Comparison of ENCODE assay signal across 1 cellular context in the genomic region with DNA sequence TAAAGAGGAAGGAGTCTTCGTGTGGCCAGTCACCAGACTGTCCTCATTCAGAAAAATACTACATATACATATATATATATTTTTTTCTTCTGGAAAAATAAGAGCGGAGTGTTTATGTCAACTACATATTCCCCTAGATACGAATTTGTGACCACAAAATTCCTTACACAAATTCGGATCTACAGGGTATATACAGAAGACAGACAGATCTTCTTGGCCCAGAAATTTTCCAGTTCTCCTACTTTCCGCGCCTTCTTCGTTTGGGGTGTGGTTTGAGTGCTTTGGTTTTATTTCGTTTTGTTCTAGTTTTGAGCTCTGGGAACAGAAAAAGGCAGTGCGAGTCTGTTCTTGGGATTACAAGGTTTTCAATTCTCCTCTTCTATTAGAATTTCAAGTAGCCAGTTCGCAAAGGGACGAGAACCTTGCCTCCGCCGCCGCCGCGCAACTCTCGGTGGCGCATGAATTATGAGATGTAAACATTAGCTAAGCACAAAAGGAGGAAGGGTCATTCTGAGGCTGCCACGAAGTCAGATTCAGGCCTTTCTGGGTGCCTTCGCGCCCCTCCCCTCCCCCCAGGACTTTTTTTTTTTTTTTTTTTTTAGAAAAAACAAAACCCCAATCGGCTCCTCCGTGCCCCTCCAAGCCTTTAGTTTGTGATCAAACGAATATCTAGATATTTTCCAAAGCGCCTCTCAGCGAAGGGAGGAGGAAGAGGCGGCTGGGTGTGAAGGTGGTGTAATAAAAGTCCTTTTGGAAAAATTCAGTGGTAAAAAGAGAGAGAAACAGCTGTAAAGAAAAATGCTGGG.
TF ChIP-seq lines count a peak whose summit lies in the region.

No MANE protein-coding gene starts in this region.

TF ChIP-seq in K562, 482 proteins besides CTCF, POLR2A, EP300 and RAD21 (continued from another document and continues in another):
- TF ChIP-seq, protein P1, sequence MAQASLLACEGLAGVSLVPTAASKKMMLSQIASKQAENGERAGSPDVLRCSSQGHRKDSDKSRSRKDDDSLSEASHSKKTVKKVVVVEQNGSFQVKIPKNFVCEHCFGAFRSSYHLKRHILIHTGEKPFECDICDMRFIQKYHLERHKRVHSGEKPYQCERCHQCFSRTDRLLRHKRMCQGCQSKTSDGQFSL (CRISPR knock-in tag; IDR thresholded peaks at IDR 0.05), result no peak
- TF ChIP-seq, protein P1 (tag; IDR thresholded peaks at IDR 0.05), result no peak
- TF ChIP-seq TSC22D4 (tag; IDR thresholded peaks at IDR 0.05), result no peak
- TF ChIP-seq, protein P2, sequence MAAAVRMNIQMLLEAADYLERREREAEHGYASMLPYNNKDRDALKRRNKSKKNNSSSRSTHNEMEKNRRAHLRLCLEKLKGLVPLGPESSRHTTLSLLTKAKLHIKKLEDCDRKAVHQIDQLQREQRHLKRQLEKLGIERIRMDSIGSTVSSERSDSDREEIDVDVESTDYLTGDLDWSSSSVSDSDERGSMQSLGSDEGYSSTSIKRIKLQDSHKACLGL (CRISPR knock-in tag; IDR thresholded peaks at IDR 0.05; ENCODE audit: borderline replicate concordance, poor library complexity, severe bottlenecking), result no peak
- peak; percentile 14; the same call in 1 of the 2 replicates for TF ChIP-seq PML (IDR thresholded peaks at IDR 0.05; ENCODE audit: low read length)
- TF ChIP-seq, protein P3, sequence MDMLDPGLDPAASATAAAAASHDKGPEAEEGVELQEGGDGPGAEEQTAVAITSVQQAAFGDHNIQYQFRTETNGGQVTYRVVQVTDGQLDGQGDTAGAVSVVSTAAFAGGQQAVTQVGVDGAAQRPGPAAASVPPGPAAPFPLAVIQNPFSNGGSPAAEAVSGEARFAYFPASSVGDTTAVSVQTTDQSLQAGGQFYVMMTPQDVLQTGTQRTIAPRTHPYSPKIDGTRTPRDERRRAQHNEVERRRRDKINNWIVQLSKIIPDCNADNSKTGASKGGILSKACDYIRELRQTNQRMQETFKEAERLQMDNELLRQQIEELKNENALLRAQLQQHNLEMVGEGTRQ (CRISPR knock-in tag; IDR thresholded peaks at IDR 0.05), result no peak
- TF ChIP-seq ZNF780A (CRISPR knock-in tag; IDR thresholded peaks at IDR 0.05), result no peak
- TF ChIP-seq ESRRA (IDR thresholded peaks at IDR 0.05; ENCODE audit: borderline replicate concordance, low read depth), result no peak
- no peak for TF ChIP-seq NCOA4 (IDR thresholded peaks at IDR 0.05; ENCODE audit: partially characterized antibody)
- TF ChIP-seq FOSL1 (tag; conservative IDR thresholded peaks at IDR 0.05), result peak; percentile 36; the same call in 1 of the 2 replicates
- no peak for TF ChIP-seq MED1 (CRISPR knock-in tag; IDR thresholded peaks at IDR 0.05; ENCODE audit: borderline replicate concordance)
- no peak for TF ChIP-seq ZNF354B (CRISPR knock-in tag; IDR thresholded peaks at IDR 0.05)
- TF ChIP-seq ZKSCAN3 (CRISPR knock-in tag; IDR thresholded peaks at IDR 0.05), result no peak
- no peak; the same call in 1 of the 2 replicates for TF ChIP-seq KAT7 (CRISPR knock-in tag; IDR thresholded peaks at IDR 0.05; ENCODE audit: borderline replicate concordance)
- no peak for TF ChIP-seq EWSR1 (IDR thresholded peaks at IDR 0.05; ENCODE audit: borderline replicate concordance, low read depth, partially characterized antibody)
- TF ChIP-seq, protein P4, sequence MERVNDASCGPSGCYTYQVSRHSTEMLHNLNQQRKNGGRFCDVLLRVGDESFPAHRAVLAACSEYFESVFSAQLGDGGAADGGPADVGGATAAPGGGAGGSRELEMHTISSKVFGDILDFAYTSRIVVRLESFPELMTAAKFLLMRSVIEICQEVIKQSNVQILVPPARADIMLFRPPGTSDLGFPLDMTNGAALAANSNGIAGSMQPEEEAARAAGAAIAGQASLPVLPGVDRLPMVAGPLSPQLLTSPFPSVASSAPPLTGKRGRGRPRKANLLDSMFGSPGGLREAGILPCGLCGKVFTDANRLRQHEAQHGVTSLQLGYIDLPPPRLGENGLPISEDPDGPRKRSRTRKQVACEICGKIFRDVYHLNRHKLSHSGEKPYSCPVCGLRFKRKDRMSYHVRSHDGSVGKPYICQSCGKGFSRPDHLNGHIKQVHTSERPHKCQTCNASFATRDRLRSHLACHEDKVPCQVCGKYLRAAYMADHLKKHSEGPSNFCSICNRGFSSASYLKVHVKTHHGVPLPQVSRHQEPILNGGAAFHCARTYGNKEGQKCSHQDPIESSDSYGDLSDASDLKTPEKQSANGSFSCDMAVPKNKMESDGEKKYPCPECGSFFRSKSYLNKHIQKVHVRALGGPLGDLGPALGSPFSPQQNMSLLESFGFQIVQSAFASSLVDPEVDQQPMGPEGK (CRISPR knock-in tag; IDR thresholded peaks at IDR 0.05; ENCODE audit: borderline replicate concordance), result no peak
- TF ChIP-seq NELFE (IDR thresholded peaks at IDR 0.05; ENCODE audit: insufficient read depth, insufficient read length), result no peak
- TF ChIP-seq, protein P5, sequence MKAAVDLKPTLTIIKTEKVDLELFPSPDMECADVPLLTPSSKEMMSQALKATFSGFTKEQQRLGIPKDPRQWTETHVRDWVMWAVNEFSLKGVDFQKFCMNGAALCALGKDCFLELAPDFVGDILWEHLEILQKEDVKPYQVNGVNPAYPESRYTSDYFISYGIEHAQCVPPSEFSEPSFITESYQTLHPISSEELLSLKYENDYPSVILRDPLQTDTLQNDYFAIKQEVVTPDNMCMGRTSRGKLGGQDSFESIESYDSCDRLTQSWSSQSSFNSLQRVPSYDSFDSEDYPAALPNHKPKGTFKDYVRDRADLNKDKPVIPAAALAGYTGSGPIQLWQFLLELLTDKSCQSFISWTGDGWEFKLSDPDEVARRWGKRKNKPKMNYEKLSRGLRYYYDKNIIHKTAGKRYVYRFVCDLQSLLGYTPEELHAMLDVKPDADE (conservative IDR thresholded peaks at IDR 0.05; ENCODE audit: control insufficient read depth, low read depth, low read length), result no peak
- TF ChIP-seq TAL1 (IDR thresholded peaks at IDR 0.05), result no peak
- TF ChIP-seq BRD9 (IDR thresholded peaks at IDR 0.05; ENCODE audit: low read depth, partially characterized antibody), result no peak
- TF ChIP-seq LCOR (CRISPR knock-in tag; IDR thresholded peaks at IDR 0.05), result no peak
- TF ChIP-seq KLF6 (CRISPR knock-in tag; IDR thresholded peaks at IDR 0.05; ENCODE audit: borderline replicate concordance), result no peak
- TF ChIP-seq ZNF444 (CRISPR knock-in tag; IDR thresholded peaks at IDR 0.05), result no peak
- TF ChIP-seq, protein P6, sequence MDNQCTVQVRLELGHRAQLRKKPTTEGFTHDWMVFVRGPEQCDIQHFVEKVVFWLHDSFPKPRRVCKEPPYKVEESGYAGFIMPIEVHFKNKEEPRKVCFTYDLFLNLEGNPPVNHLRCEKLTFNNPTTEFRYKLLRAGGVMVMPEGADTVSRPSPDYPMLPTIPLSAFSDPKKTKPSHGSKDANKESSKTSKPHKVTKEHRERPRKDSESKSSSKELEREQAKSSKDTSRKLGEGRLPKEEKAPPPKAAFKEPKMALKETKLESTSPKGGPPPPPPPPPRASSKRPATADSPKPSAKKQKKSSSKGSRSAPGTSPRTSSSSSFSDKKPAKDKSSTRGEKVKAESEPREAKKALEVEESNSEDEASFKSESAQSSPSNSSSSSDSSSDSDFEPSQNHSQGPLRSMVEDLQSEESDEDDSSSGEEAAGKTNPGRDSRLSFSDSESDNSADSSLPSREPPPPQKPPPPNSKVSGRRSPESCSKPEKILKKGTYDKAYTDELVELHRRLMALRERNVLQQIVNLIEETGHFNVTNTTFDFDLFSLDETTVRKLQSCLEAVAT (IDR thresholded peaks at IDR 0.05), result peak; percentile 81 to 88
- TF ChIP-seq KHSRP (IDR thresholded peaks at IDR 0.05), result peak; percentile 12; the same call in 1 of the 2 replicates
- no peak for TF ChIP-seq TGIF2 (CRISPR knock-in tag; IDR thresholded peaks at IDR 0.05)
- TF ChIP-seq EHMT2 (IDR thresholded peaks at IDR 0.05), result no peak
- 0 out of 2 replicates have a peak, but pooled peaks have one; percentile 28 for TF ChIP-seq ZNF239 (CRISPR knock-in tag; IDR thresholded peaks at IDR 0.05)
- no peak for TF ChIP-seq FOS (IDR thresholded peaks at IDR 0.05; ENCODE audit: extremely low read depth, insufficient read length)
- no peak for TF ChIP-seq DIDO1 (tag; IDR thresholded peaks at IDR 0.05; ENCODE audit: low read depth)
- TF ChIP-seq POLR2G (IDR thresholded peaks at IDR 0.05; ENCODE audit: low read depth, low read length), result peak; percentile 56
- no peak for TF ChIP-seq ZNF316 (IDR thresholded peaks at IDR 0.05)
- TF ChIP-seq NFIX (CRISPR knock-in tag; IDR thresholded peaks at IDR 0.05; ENCODE audit: low read depth), result no peak
- no peak for TF ChIP-seq TCF7 (IDR thresholded peaks at IDR 0.05; ENCODE audit: borderline replicate concordance)
- no peak for TF ChIP-seq CHD1 (IDR thresholded peaks at IDR 0.05; ENCODE audit: low read length)
- no peak for TF ChIP-seq ZNF174 (CRISPR knock-in tag; IDR thresholded peaks at IDR 0.05)
- no peak for TF ChIP-seq MAFK (IDR thresholded peaks at IDR 0.05; ENCODE audit: low read length)
- TF ChIP-seq, protein P7, sequence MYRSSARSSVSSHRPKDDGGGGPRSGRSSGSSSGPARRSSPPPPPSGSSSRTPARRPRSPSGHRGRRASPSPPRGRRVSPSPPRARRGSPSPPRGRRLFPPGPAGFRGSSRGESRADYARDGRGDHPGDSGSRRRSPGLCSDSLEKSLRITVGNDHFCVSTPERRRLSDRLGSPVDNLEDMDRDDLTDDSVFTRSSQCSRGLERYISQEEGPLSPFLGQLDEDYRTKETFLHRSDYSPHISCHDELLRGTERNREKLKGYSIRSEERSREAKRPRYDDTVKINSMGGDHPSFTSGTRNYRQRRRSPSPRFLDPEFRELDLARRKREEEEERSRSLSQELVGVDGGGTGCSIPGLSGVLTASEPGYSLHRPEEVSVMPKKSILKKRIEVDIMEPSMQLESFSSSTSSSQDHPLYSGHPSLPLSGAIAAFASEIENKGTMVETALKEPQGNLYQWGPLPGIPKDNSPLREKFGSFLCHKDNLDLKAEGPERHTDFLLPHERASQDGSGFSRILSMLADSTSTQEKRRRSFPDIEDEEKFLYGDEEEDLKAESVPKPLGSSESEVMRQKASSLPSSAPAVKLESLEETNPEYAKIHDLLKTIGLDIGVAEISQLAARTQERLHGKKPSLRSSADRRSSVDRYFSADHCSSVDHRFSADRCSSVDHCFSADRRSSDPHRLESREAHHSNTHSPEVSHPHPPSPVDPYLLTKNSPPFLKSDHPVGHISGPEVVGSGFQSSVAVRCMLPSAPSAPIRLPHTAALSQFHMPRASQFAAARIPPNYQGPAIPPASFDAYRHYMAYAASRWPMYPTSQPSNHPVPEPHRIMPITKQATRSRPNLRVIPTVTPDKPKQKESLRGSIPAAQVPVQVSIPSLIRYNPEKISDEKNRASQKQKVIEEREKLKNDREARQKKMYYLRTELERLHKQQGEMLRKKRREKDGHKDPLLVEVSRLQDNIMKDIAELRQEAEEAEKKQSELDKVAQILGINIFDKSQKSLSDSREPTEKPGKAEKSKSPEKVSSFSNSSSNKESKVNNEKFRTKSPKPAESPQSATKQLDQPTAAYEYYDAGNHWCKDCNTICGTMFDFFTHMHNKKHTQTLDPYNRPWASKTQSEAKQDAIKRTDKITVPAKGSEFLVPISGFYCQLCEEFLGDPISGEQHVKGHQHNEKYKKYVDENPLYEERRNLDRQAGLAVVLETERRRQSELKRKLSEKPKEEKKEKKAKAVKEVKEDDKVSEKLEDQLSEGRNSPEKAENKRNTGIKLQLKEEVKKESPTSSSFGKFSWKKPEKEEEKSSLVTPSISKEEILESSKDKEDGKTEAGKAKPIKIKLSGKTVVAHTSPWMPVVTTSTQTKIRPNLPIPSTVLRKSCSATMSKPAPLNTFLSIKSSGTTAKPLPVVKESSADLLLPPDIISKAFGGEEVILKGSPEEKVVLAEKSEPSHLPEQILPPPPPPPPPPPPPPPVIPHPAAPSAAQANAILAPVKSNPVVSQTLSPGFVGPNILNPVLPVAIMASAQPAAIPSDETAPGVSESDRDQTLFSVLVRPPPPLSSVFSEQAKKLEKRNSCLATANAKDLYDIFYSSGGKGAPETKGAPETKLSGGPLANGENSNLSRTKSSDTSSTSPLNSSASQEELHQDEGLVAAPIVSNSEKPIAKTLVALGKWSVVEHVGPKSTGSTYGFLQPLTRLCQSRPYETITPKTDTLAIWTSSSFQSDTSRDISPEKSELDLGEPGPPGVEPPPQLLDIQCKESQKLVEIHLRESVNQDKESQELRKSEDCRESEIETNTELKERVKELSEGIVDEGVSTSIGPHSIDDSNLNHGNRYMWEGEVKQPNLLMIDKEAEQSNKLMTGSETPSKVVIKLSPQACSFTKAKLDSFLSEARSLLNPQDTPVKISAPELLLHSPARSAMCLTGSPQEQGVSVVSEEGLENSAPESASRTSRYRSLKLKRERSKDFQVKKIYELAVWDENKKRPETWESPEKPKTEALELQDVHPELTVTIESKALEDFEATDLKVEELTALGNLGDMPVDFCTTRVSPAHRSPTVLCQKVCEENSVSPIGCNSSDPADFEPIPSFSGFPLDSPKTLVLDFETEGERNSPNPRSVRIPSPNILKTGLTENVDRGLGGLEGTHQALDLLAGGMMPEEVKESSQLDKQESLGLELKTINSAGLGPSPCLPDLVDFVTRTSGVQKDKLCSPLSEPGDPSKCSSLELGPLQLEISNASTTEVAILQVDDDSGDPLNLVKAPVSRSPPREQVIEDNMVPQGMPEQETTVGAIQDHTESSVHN (IDR thresholded peaks at IDR 0.05; ENCODE audit: borderline replicate concordance in 1 of 2, low read depth in 1 of 2), result no peak
- no peak for TF ChIP-seq ZNF217 (CRISPR knock-in tag; IDR thresholded peaks at IDR 0.05)
- TF ChIP-seq ZFP1 (CRISPR knock-in tag; IDR thresholded peaks at IDR 0.05), result no peak
- TF ChIP-seq TFAM (CRISPR knock-in tag; conservative IDR thresholded peaks at IDR 0.05), result no peak
- no peak for TF ChIP-seq TCF7L2 (IDR thresholded peaks at IDR 0.05; ENCODE audit: low read depth, low read length)
- no peak for TF ChIP-seq ZNF445 (CRISPR knock-in tag; IDR thresholded peaks at IDR 0.05; ENCODE audit: low read depth)
- TF ChIP-seq FIP1L1 (IDR thresholded peaks at IDR 0.05; ENCODE audit: low read depth, low read length, poor library complexity, severe bottlenecking), result no peak
- no peak for TF ChIP-seq PHF21A (IDR thresholded peaks at IDR 0.05; ENCODE audit: borderline replicate concordance, low read depth)
- TF ChIP-seq RAD51 (IDR thresholded peaks at IDR 0.05; ENCODE audit: borderline replicate concordance, low read depth), result no peak
- TF ChIP-seq PYGO2 (tag; IDR thresholded peaks at IDR 0.05), result no peak
- no peak for TF ChIP-seq BRF1 (IDR thresholded peaks at IDR 0.05; ENCODE audit: borderline replicate concordance, extremely low read depth, insufficient read length)
